In the genomic region with DNA sequence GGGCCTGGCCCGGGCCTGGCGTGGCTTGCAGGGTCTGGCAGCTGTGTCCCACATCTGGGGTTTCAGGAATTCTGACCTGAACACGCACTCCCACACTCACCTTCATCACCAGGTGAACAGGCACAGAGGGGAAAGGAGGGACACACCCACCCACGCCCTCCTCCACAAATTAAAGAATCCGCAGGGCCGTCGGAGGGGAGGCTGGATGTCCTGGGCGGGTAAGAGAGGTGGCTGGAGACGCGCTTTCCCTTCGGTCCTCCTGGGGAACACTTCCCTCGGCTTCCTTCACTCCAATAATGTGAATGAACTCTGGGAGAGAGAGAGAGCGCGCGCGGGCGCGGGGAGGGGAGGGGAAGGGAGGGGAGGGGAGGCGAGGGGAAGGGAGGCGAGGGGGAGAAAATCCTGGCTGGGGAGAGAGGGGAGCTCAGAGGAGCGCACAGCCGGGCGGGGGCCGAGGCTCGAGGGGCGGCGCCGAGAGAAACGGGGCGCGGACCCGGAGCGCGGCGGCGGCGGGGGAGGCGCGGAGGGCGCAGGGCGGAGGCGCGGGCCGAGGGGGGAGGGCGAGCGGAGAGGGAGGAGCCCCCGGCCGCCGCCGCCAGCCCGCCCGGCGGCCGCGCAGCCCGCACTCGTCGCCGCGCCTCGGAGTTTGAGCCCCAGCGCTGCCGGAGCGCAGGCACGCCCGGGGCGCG, we compare ENCODE assay signal across 9 cellular contexts. TPM values are rescaled to one million over a fixed set of nuclear protein-coding genes. Genes with fewer than 3 reads are reported as not detected.
DNase-seq lines count a peak whose midpoint lies in the region; TF ChIP-seq lines count a peak whose summit lies in the region.
"Had no signal": no experiment of that assay in that cellular context is flagged by ENCODE, and none has a peak within 500 bp of the region (broad histone marks: within the 10 kb centered on the region; RNA-seq: fewer than 3 reads in every experiment).

Gene CACNG4 (plus strand): TSS at position 625 of the 689 bp plus-strand sequence. CDS start 205 bp downstream, outside the sequence.

- peaks cover 83% of the 10 kb centered on the region for H3K27me3 ChIP-seq in HUES6 (ENCODE audit: control insufficient read depth, insufficient read depth, low read length)
- H3K27me3 ChIP-seq: body of pancreas had no signal

- peak within 1 kb of the TSS; percentile 57 for H3K4me3 ChIP-seq in AG04449 (ENCODE audit: low read depth, low read length)
- peak within 1 kb of the TSS; percentile 90 for H3K4me3 ChIP-seq in HUES6 (ENCODE audit: low read depth, low read length)

- H3K36me3 Mint-ChIP-seq in mesothelial cell of epicardium: no peaks in the 10 kb centered on the region

- H3K9me3 Mint-ChIP-seq in mesothelial cell of epicardium: no peaks in the 10 kb centered on the region

- peaks cover 26% of the 10 kb centered on the region for H3K4me1 Mint-ChIP-seq in mesothelial cell of epicardium

- peak within 1 kb of the TSS; percentile 41 for H3K9ac ChIP-seq in HUES6 (ENCODE audit: low read length)

- POLR2A ChIA-PET in AG04449 (lab: Yijun Ruan, JAX): no interaction called here

- peak within 1 kb of the TSS; percentile 39 for H3K27ac Mint-ChIP-seq in mesothelial cell of epicardium

- peaks cover 75% of the 10 kb centered on the region for H3K27me3 Mint-ChIP-seq in mesothelial cell of epicardium (ENCODE audit: low read depth)

- no peaks in the 10 kb centered on the region for H3K9me3 ChIP-seq in HUES6 (ENCODE audit: control insufficient read depth, insufficient read depth, low read depth, low read length)
- H3K9me3 ChIP-seq: body of pancreas had no signal

- DNase-seq in AG04449 (ENCODE audit: low read depth, low spot score): no peak
- DNase-seq in T47D (ENCODE audit: low read depth in 1 of 2, low spot score in 1 of 2): peak; percentile 73 to 77
- DNase-seq in mesothelial cell of epicardium (ENCODE audit: low spot score in 2 of 2, unreplicated experiment in 2 of 2): peak; percentile 41 to 47
- DNase-seq in kidney tubule cell (ENCODE audit: low spot score): no peak
- DNase-seq in cerebellar nuclear complex (lab: John Stamatoyannopoulos, UW): no peak
- no peak for DNase-seq in hepatic stellate cell (ENCODE audit: low spot score)
- DNase-seq in DMS114 treated with DMSO at 0.1 percent for 48 hours (lab: John Stamatoyannopoulos, UW; ENCODE audit: unreplicated experiment): no peak

- in situ Hi-C loops in T47D (cut with HindIII; ENCODE audit: low pct_unique_long_range_greater_than_20kb, low sequenced_read_pairs): no loop called here

- no peak for TF ChIP-seq CTCF in AG04449 (IDR thresholded peaks at IDR 0.05; ENCODE audit: insufficient read depth, low read length, missing control alignments)
- no peak for TF ChIP-seq CTCF in mesothelial cell of epicardium (IDR thresholded peaks at IDR 0.05; ENCODE audit: unreplicated experiment)

- H3K36me3 ChIP-seq in HUES6 (ENCODE audit: control insufficient read depth, insufficient read depth, low read length): no peaks in the 10 kb centered on the region

- peaks cover 9% of the 10 kb centered on the region for H3K4me1 ChIP-seq in HUES6 (ENCODE audit: control insufficient read depth, insufficient read depth, low read length)

- CTCF ChIA-PET in AG04449 (lab: Yijun Ruan, JAX): no interaction called here

- H3K4me3 Mint-ChIP-seq in mesothelial cell of epicardium: peak within 1 kb of the TSS; percentile 73

- H3K27ac ChIP-seq in HUES6 (ENCODE audit: low read depth, low read length): no peak within 1 kb of the TSS
- H3K27ac ChIP-seq: body of pancreas had no signal

RNA-seq across cellular contexts. Expression of gene CACNG4, which starts in this region (rescaled TPM):
- 9.5 to 10.4 TPM (median 10.1 TPM) in 3 replicates for total RNA-seq in mesothelial cell of epicardium

Comparison
In these comparisons a context has a peak if more than half of its experiments do, and no peak if none do; other contexts are left out.
1. DNase-seq: peak in T47D (2 of 2) and mesothelial cell of epicardium (2 of 2); none in AG04449 (single experiment), kidney tubule cell (single experiment), cerebellar nuclear complex (0 of 2), hepatic stellate cell (single experiment) and DMS114 treated with DMSO at 0.1 percent for 48 hours (single experiment).